Comparison of ENCODE assay signal across 8 cellular contexts in genomic region chr6:26365633-26365995, GRCh38. TPM values are rescaled to one million over a fixed set of nuclear protein-coding genes. Genes with fewer than 3 reads are reported as not detected.
DNase-seq lines count a peak whose midpoint lies in the region; ATAC-seq and TF ChIP-seq lines count a peak whose summit lies in the region.

No MANE protein-coding gene starts in this region.

- no peaks in the 10 kb centered on the region for H3K9me3 ChIP-seq in SU-DHL-6 (ENCODE audit: insufficient read depth, low read length)
- no peaks in the 10 kb centered on the region for H3K9me3 ChIP-seq in iPS DF 6.9 (ENCODE audit: control insufficient read depth, insufficient read depth, low read length)
- no peaks in the 10 kb centered on the region for H3K9me3 ChIP-seq in spleen

- H3K4me3 ChIP-seq in GM12875 (ENCODE audit: low read depth, low read length) (peak overlapping the region; percentile 64), SU-DHL-6 (ENCODE audit: insufficient read depth, low read length, poor library complexity, severe bottlenecking) (peak overlapping the region; percentile 78), iPS DF 6.9 (ENCODE audit: low read length) (peak overlapping the region; percentile 62; the same call in 1 of the 2 replicates), spleen (peak overlapping the region; percentile 36 to 88 (median 60))

- H4K20me1 ChIP-seq in SU-DHL-6 (ENCODE audit: low read depth, low read length): no peaks in the 10 kb centered on the region

- no peaks in the 10 kb centered on the region for H3K79me2 ChIP-seq in SU-DHL-6 (ENCODE audit: insufficient read depth, low read length)

- H3K27me3 ChIP-seq in SU-DHL-6 (ENCODE audit: low read length) (no peaks in the 10 kb centered on the region), iPS DF 6.9 (ENCODE audit: control insufficient read depth, insufficient read depth, low read length) (no peaks in the 10 kb centered on the region), spleen (replicated peaks in 1 of 7) (no peaks in the 10 kb centered on the region)

- ATAC-seq in GM21825 (IDR thresholded peaks at IDR 0.05; ENCODE audit: unreplicated experiment): no peak
- ATAC-seq in GM21447 (IDR thresholded peaks at IDR 0.05; ENCODE audit: unreplicated experiment): no peak
- ATAC-seq in GM18873 (IDR thresholded peaks at IDR 0.05; ENCODE audit: low FRiP score, unreplicated experiment): no peak

- H2AFZ ChIP-seq in SU-DHL-6 (ENCODE audit: low read depth, low read length, severe bottlenecking): peak overlapping the region; percentile 83

- H3F3A ChIP-seq in SU-DHL-6 (ENCODE audit: insufficient read depth): no peaks in the 10 kb centered on the region; the same call in 1 of the 2 replicates

- intact Hi-C loops in spleen (cut with DNase I; ENCODE audit: low total_unique reads): no loop called here

- no peak for DNase-seq in iPS DF 6.9 (ENCODE audit: low read depth, low spot score)
- DNase-seq in spleen: no peak
- no peak for DNase-seq in SK-N-DZ (ENCODE audit: low spot score)

- H3K4me1 ChIP-seq in iPS DF 6.9 (ENCODE audit: control insufficient read depth, insufficient read depth, low read length): no peaks in the 10 kb centered on the region
- H3K4me1 ChIP-seq in spleen: peaks cover 22 to 66% (median 53%) of the 10 kb centered on the region in 6 donors

- H3K36me3 ChIP-seq in SU-DHL-6 (ENCODE audit: low read length): no peaks in the 10 kb centered on the region
- H3K36me3 ChIP-seq in iPS DF 6.9 (ENCODE audit: control insufficient read depth, insufficient read depth, low read length): no peaks in the 10 kb centered on the region
- peaks cover 0 to 26% (median 12%) of the 10 kb centered on the region in 6 donors for H3K36me3 ChIP-seq in spleen

- peak overlapping the region; percentile 77 for H3K4me2 ChIP-seq in SU-DHL-6 (ENCODE audit: low read depth, low read length, poor library complexity, severe bottlenecking)

- TF ChIP-seq CTCF in GM12875 (IDR thresholded peaks at IDR 0.05; ENCODE audit: borderline replicate concordance, insufficient read depth, low read depth, low read length) (no peak), SU-DHL-6 (IDR thresholded peaks at IDR 0.05; ENCODE audit: insufficient read depth, low read length, poor library complexity, severe bottlenecking) (no peak), spleen (IDR thresholded peaks at IDR 0.05 in 8 of 11, conservative IDR thresholded peaks at IDR 0.05 in 3 of 11) (no peak)

- H3K9me2 ChIP-seq in SU-DHL-6 (replicated peaks; ENCODE audit: insufficient read depth, low read length): no peaks in the 10 kb centered on the region

- no peak for TF ChIP-seq POLR2A in spleen (IDR thresholded peaks at IDR 0.05)

- H3K9ac ChIP-seq in SU-DHL-6 (ENCODE audit: low read length): peak overlapping the region; percentile 65

- H3K27ac ChIP-seq in SU-DHL-6 (ENCODE audit: low read depth, low read length): no peak overlapping the region
- H3K27ac ChIP-seq in iPS DF 6.9 (ENCODE audit: low read length): no peak overlapping the region
- H3K27ac ChIP-seq in spleen: peak overlapping the region; percentile 87 to 97 (median 94)

- no CpG with 5 or more reads among the region's 1 CpG for WGBS in iPS DF 6.9 (ENCODE audit: insufficient coverage, insufficient read length)
- WGBS in spleen, 5 donors: 0 to 3% (median 0%) methylated on average over 1 of the region's 1 CpG

RNA-seq across cellular contexts. Expression of gene BTN3A2, which starts 0.6 kb away (rescaled TPM):
- total RNA-seq in spleen: 100 to 1,000 TPM in 6 of 7 donors, 10 to 100 TPM in 1; 78.9 to 157 (median 136) TPM
- 10 to 100 TPM; 41.0 to 52.6 (median 42.4) TPM for polyA plus RNA-seq in spleen
- polyA plus RNA-seq in SK-N-DZ (2014; cell fraction: cytosol; rRNA removed): 0.13 and 0.29 TPM in 2 replicates
- polyA plus RNA-seq in SK-N-DZ (2014; cell fraction: nucleus; rRNA removed): 0.18 and 2.4 TPM in 2 replicates

RNA-seq across cellular contexts. Expression of gene BTN2A2, which starts 17.3 kb away (rescaled TPM):
- 10 to 100 TPM; 21.1 to 41.0 (median 38.1) TPM for total RNA-seq in spleen
- polyA plus RNA-seq in spleen: 10 to 100 TPM; 13.3 to 15.9 (median 15.0) TPM
- 2.0 and 3.3 TPM in 2 replicates for polyA plus RNA-seq in SK-N-DZ (2014; cell fraction: cytosol; rRNA removed)
- polyA plus RNA-seq in SK-N-DZ (2014; cell fraction: nucleus; rRNA removed): 3.6 and 6.1 TPM in 2 replicates

RNA-seq across cellular contexts. Expression of gene BTN3A1, which starts 36.5 kb away (rescaled TPM):
- total RNA-seq in spleen: 100 to 1,000 TPM in 6 of 7 donors, 10 to 100 TPM in 1; 90.1 to 142 (median 109) TPM
- polyA plus RNA-seq in spleen: 10 to 100 TPM; 25.1 to 40.4 (median 34.1) TPM
- polyA plus RNA-seq in SK-N-DZ (2014; cell fraction: cytosol; rRNA removed): 0.12 TPM in 1 of 2 replicates, not detected in the other
- 0.08 and 0.46 TPM in 2 replicates for polyA plus RNA-seq in SK-N-DZ (2014; cell fraction: nucleus; rRNA removed)

Comparison
In these comparisons a context has a peak if more than half of its experiments do, and no peak if none do; other contexts are left out.
1. H3K27ac ChIP-seq: peak in spleen (8 of 8); none in SU-DHL-6 (single experiment) and iPS DF 6.9 (single experiment).
2. Peak in every context shown above with its lines, with median percentiles within 50 percentile points of each other: H3K4me3 ChIP-seq.